In the genomic region with DNA sequence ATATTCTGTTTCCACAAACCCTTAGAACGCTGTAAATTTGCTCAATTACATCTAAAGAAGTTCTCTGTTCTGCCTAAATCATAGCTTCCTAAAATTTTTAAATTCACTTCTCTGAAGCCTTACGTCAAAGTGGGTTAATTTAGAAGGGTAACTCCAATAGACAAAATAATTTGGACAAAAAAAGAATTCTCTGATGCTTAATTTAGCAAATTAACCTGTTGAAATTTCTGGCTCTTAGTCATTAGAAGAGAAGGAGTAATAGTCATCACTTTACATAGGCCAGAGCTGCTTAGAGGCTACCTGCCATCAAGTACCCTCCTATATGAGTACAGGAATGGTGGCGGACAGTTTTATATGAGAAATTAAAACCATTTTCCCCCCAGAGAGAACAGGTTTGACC, we compare ENCODE assay signal across 11 cellular contexts. TPM values are rescaled to one million over a fixed set of nuclear protein-coding genes. Genes with fewer than 3 reads are reported as not detected.
DNase-seq lines count a peak whose midpoint lies in the region; ATAC-seq and TF ChIP-seq lines count a peak whose summit lies in the region.
"Had no signal": no experiment of that assay in that cellular context is flagged by ENCODE, and none has a peak within 500 bp of the region (broad histone marks: within the 10 kb centered on the region; RNA-seq: fewer than 3 reads in every experiment).

No MANE protein-coding gene starts in this region.

- no peak for ATAC-seq in HG02571 (IDR thresholded peaks at IDR 0.05; ENCODE audit: unreplicated experiment)
- ATAC-seq: left ventricle myocardium superior, sciatic nerve had no signal

- no peak overlapping the region for H3K27ac Mint-ChIP-seq in Calu3 (ENCODE audit: unreplicated experiment)

- H2AFZ ChIP-seq in Loucy (ENCODE audit: low read length) = no peak overlapping the region

- peak overlapping the region; percentile 27 for H3K4me3 ChIP-seq in Loucy (ENCODE audit: low read length, poor library complexity, severe bottlenecking)
- H3K4me3 ChIP-seq in duodenal mucosa (ENCODE audit: low read depth in 1 of 2, low read length in 2 of 2) = peak overlapping the region; percentile 27 to 41
- H3K4me3 ChIP-seq in prostate gland = peak overlapping the region; percentile 96 to 100

- BruUV-seq in Calu3 (replicated peaks; lab: Mats Ljungman, UMichigan) = no TSS peak

- H3K4me1 ChIP-seq in Loucy (ENCODE audit: insufficient read depth, low read length, poor library complexity, severe bottlenecking) (peaks cover 50% of the 10 kb centered on the region), duodenal mucosa (ENCODE audit: control insufficient read depth in 1 of 2, insufficient read depth in 2 of 2, low read length in 2 of 2) (peaks cover 26 to 31% of the 10 kb centered on the region in 2 donors), prostate gland (replicated peaks) (peaks cover 3% of the 10 kb centered on the region)

- peak overlapping the region; percentile 93 for H3K4me2 ChIP-seq in Loucy (ENCODE audit: low read depth, low read length, poor library complexity, severe bottlenecking)

- H3K9me3 ChIP-seq in Loucy (ENCODE audit: insufficient read depth, low read depth, low read length) (no peaks in the 10 kb centered on the region), duodenal mucosa (ENCODE audit: control insufficient read depth in 1 of 2, low read length in 2 of 2) (no peaks in the 10 kb centered on the region), prostate gland (no peaks in the 10 kb centered on the region)

- TF ChIP-seq CTCF in Calu3 (IDR thresholded peaks at IDR 0.05; ENCODE audit: unreplicated experiment) (no peak), Loucy (conservative IDR thresholded peaks at IDR 0.05; ENCODE audit: low read length) (no peak), prostate gland (IDR thresholded peaks at IDR 0.05) (no peak), GM10248 (IDR thresholded peaks at IDR 0.05; ENCODE audit: control extremely low read depth, extremely low read depth, low read depth, missing control alignments) (no peak)

- peaks cover 22% of the 10 kb centered on the region; the same call in 1 of the 2 replicates for H3K79me2 ChIP-seq in Loucy (ENCODE audit: insufficient read depth, low read length)

- no peaks in the 10 kb centered on the region for H4K20me1 ChIP-seq in Loucy (ENCODE audit: insufficient read depth, low read length, poor library complexity, severe bottlenecking)

- peaks cover 35% of the 10 kb centered on the region for H3K36me3 Mint-ChIP-seq in Calu3 (ENCODE audit: insufficient read depth, unreplicated experiment)

- no peaks in the 10 kb centered on the region for H3K27me3 ChIP-seq in Loucy (ENCODE audit: insufficient read depth, low read length, poor library complexity, severe bottlenecking)
- H3K27me3 ChIP-seq in duodenal mucosa (ENCODE audit: control insufficient read depth in 1 of 2, insufficient read depth in 2 of 2, low read length in 2 of 2) = no peaks in the 10 kb centered on the region
- H3K27me3 ChIP-seq in prostate gland (replicated peaks; ENCODE audit: insufficient read depth) = no peaks in the 10 kb centered on the region

- no peaks in the 10 kb centered on the region for H3K27me3 Mint-ChIP-seq in Calu3 (ENCODE audit: unreplicated experiment)

- no peaks in the 10 kb centered on the region for H3F3A ChIP-seq in Loucy (ENCODE audit: low read depth)

- H3K9me3 Mint-ChIP-seq in Calu3 (ENCODE audit: low read depth, unreplicated experiment) = no peaks in the 10 kb centered on the region

- CTCF ChIA-PET in Calu3 (lab: Charles Lee) = interaction anchor here (5.1 kb wide), 1 partner anchor 378 kb away, joined by 37 read pairs; no protein-coding TSS in a partner anchor
- CTCF ChIA-PET in GM10248 (lab: Yijun Ruan, JAX) = interaction anchor here (1.1 to 4.5 kb wide), 9 partner anchors 9 to 644 kb away, joined by 3 to 37 read pairs (median 10); no protein-coding TSS in a partner anchor

- TF ChIP-seq POLR2A in prostate gland (IDR thresholded peaks at IDR 0.05) = no peak

- H3K9ac ChIP-seq in Loucy (ENCODE audit: low read depth, low read length, poor library complexity, severe bottlenecking) (no peak overlapping the region), duodenal mucosa (ENCODE audit: low read depth in 1 of 2, low read length in 2 of 2) (no peak overlapping the region)

- peak overlapping the region; percentile 92 for H3K4me3 Mint-ChIP-seq in Calu3 (ENCODE audit: low read depth, unreplicated experiment)

- DNase-seq in Calu3 (no peak), prostate gland (ENCODE audit: low spot score) (no peak), GM10248 (ENCODE audit: extremely low spot score) (no peak), NCI-H2107 (lab: John Stamatoyannopoulos, UW) (no peak)
- DNase-seq in activated CD8-positive, alpha-beta memory T cell treated with anti-CD3 and anti-CD28 coated beads, Interleukin-2, amount 50 U/mL, for 48 hours = no peak
- DNase-seq: KG1 had no signal

- 92% methylated on average over 3 of the region's 3 CpGs for WGBS in prostate gland

- H3K4me1 Mint-ChIP-seq in Calu3 (ENCODE audit: low read depth, unreplicated experiment) = peaks cover 67% of the 10 kb centered on the region

- POLR2A ChIA-PET in GM10248 (lab: Yijun Ruan, JAX) = interaction anchor here (0.6 kb wide), 1 partner anchor 8 kb away, joined by 3 read pairs; no protein-coding TSS in a partner anchor

- intact Hi-C loops in Calu3 (cut with micrococcal nuclease; ENCODE audit: unreplicated experiment) = loop anchor here (2.0 to 5.0 kb wide), 2 partner anchors 51 to 65 kb away; no protein-coding TSS in a partner anchor
- intact Hi-C loops in prostate gland (cut with DNase I) = no loop called here

- no peak overlapping the region for H3K27ac ChIP-seq in duodenal mucosa (ENCODE audit: low read depth, low read length)
- H3K27ac ChIP-seq in prostate gland = peak overlapping the region; percentile 97 to 99

- H3K36me3 ChIP-seq in Loucy (ENCODE audit: insufficient read depth, low read length) = no peaks in the 10 kb centered on the region
- no peaks in the 10 kb centered on the region for H3K36me3 ChIP-seq in duodenal mucosa (ENCODE audit: control insufficient read depth in 1 of 2, insufficient read depth in 2 of 2, low read length in 2 of 2)
- H3K36me3 ChIP-seq in prostate gland = no peaks in the 10 kb centered on the region

- H3K9me2 ChIP-seq in Loucy (replicated peaks; ENCODE audit: low read depth, low read length) = no peaks in the 10 kb centered on the region

RNA-seq across cellular contexts. Expression of a gene that starts 3.8 kb away (rescaled TPM):
- total RNA-seq in Calu3 (2022) (56.2 and 57.7 TPM in 2 replicates), prostate gland (100 to 1,000 TPM in 1 of 2 donors, 10 to 100 TPM in 1; 80.0 to 104 TPM)

Comparison
In these comparisons a context has a peak if more than half of its experiments do, and no peak if none do; other contexts are left out.
1. H3K4me3 ChIP-seq: peak in every context shown above with its lines; median percentile 98 in prostate gland; 34 in duodenal mucosa; 27 in Loucy.